ENCODE assay signal across 8 cellular contexts in genomic region chr17:43779145-43780125, GRCh38. TPM values are rescaled to one million over a fixed set of nuclear protein-coding genes. Genes with fewer than 3 reads are reported as not detected.
DNase-seq lines count a peak whose midpoint lies in the region; ATAC-seq and TF ChIP-seq lines count a peak whose summit lies in the region.

No MANE protein-coding gene starts in this region.

- peak overlapping the region; percentile 97 for H3K4me3 ChIP-seq in ACC112 (ENCODE audit: low read depth, low read length)
- H3K4me3 ChIP-seq in brain microvascular endothelial cell (ENCODE audit: low read depth, low read length), result peak overlapping the region; percentile 81

- H3K27me3 ChIP-seq in ACC112 (ENCODE audit: insufficient read depth, low read length), result no peaks in the 10 kb centered on the region
- no peaks in the 10 kb centered on the region for H3K27me3 ChIP-seq in brain microvascular endothelial cell (replicated peaks)

- peaks cover 24% of the 10 kb centered on the region for H3K79me2 ChIP-seq in ACC112 (ENCODE audit: control insufficient read depth, insufficient read depth, low read length, unreplicated experiment)

- peak; percentile 32 for TF ChIP-seq CTCF in brain microvascular endothelial cell (IDR thresholded peaks at IDR 0.05; ENCODE audit: low read depth, low read length, missing control alignments)

- peaks cover 29% of the 10 kb centered on the region for H3K4me1 ChIP-seq in ACC112 (ENCODE audit: control insufficient read depth, insufficient read depth, low read length, unreplicated experiment)

- ATAC-seq in GM18909 (IDR thresholded peaks at IDR 0.05; ENCODE audit: poor library complexity, unreplicated experiment), result peak; percentile 26
- ATAC-seq in left lobe of liver, result no peak
- no peak for ATAC-seq in HG03039 (IDR thresholded peaks at IDR 0.05; ENCODE audit: unreplicated experiment)

- DNase-seq in NCI-H748 treated with DMSO at 0.1 percent for 48 hours (lab: John Stamatoyannopoulos, UW) (peak; percentile 39), brain microvascular endothelial cell (peak; percentile 38), left lobe of liver (ENCODE audit: low spot score) (peak; percentile 44), AG08396 (ENCODE audit: low spot score) (no peak)

- in situ Hi-C loops in brain microvascular endothelial cell (cut with HindIII; ENCODE audit: low pct_ligation_motif_present, low sequenced_read_pairs), result no loop called here

- H2AFZ ChIP-seq in ACC112 (ENCODE audit: low read length, unreplicated experiment), result peak overlapping the region; percentile 94

- H3K27ac ChIP-seq in ACC112 (ENCODE audit: low read depth, low read length) (peak overlapping the region; percentile 92; the same call in 1 of the 2 replicates), brain microvascular endothelial cell (peak overlapping the region; percentile 98), temporal lobe (ENCODE audit: low read depth, low read length) (peak overlapping the region; percentile 38)

- H3K36me3 ChIP-seq in ACC112 (ENCODE audit: insufficient read depth, low read length) (peaks cover 9% of the 10 kb centered on the region; the same call in 1 of the 2 replicates), brain microvascular endothelial cell (replicated peaks) (peaks cover 19% of the 10 kb centered on the region)

RNA-seq across cellular contexts. Expression of gene DUSP3, which starts 0.7 kb away (rescaled TPM):
- total RNA-seq in left lobe of liver, result 79.4 TPM
- total RNA-seq in temporal lobe, result 27.5 TPM

RNA-seq across cellular contexts. Expression of gene CFAP97D1, which starts 0.8 kb away (rescaled TPM):
- total RNA-seq in left lobe of liver (not detected), temporal lobe (not detected)

RNA-seq across cellular contexts. Expression of gene SOST, which starts 20.8 kb away (rescaled TPM):
- total RNA-seq in left lobe of liver (not detected), temporal lobe (not detected)

RNA-seq across cellular contexts. Expression of gene MPP3, which starts 53.5 kb away (rescaled TPM):
- 2.0 TPM for total RNA-seq in left lobe of liver
- 38.6 TPM for total RNA-seq in temporal lobe

Comparison
In these comparisons a context has a peak if more than half of its experiments do, and no peak if none do; other contexts are left out.
1. H3K27ac ChIP-seq: peak in every context shown above with its lines; median percentile 98 in brain microvascular endothelial cell; 92 in ACC112; 38 in temporal lobe.